15 cellular contexts compared by ENCODE assay signal in genomic region chr15:98758224-98758623, GRCh38.
DNase-seq lines count a peak whose midpoint lies in the region; ATAC-seq and TF ChIP-seq lines count a peak whose summit lies in the region.
"Had no signal": no experiment of that assay in that cellular context is flagged by ENCODE, and none has a peak within 500 bp of the region (broad histone marks: within the 10 kb centered on the region; RNA-seq: fewer than 3 reads in every experiment).

No MANE protein-coding gene starts in this region.

- H3K36me3 ChIP-seq in BE2C: no peaks in the 10 kb centered on the region; the same call in 1 of the 2 replicates
- no peaks in the 10 kb centered on the region; a peak in 1 of 3 replicates for H3K36me3 ChIP-seq in HEK293 (ENCODE audit: control insufficient read depth in 2 of 2, insufficient read depth in 1 of 2, low read length in 2 of 2)
- H3K36me3 ChIP-seq in mucosa of descending colon (ENCODE audit: low read depth): no peaks in the 10 kb centered on the region
- H3K36me3 ChIP-seq: SJCRH30 had no signal

- no peaks in the 10 kb centered on the region for H3K27me3 Mint-ChIP-seq in WTC11 (ENCODE audit: low read depth)

- peaks cover 6% of the 10 kb centered on the region for H3K36me3 Mint-ChIP-seq in WTC11

- H3K27me3 ChIP-seq in BE2C: no peaks in the 10 kb centered on the region
- H3K27me3 ChIP-seq: SJCRH30 had no signal

- ATAC-seq in WTC11 (no peak), mucosa of descending colon (no peak)

- H3K27ac ChIP-seq in HEK293 (ENCODE audit: extremely low read depth, low read depth, low read length): no peak overlapping the region
- H3K27ac ChIP-seq: C4-2B, SJCRH30 had no signal

- H3K4me3 Mint-ChIP-seq in WTC11: no peak overlapping the region

- TF ChIP-seq CTCF in BE2C (IDR thresholded peaks at IDR 0.05; ENCODE audit: low read depth, low read length): no peak
- TF ChIP-seq CTCF in HEK293 (tag by site-specific recombination; IDR thresholded peaks at IDR 0.05): no peak
- no peak for TF ChIP-seq CTCF in WTC11 (IDR thresholded peaks at IDR 0.05)
- no peak for TF ChIP-seq CTCF in mucosa of descending colon (IDR thresholded peaks at IDR 0.05)

- no peak overlapping the region for H3K4me3 ChIP-seq in BE2C (ENCODE audit: low read depth, low read length)
- H3K4me3 ChIP-seq in HEK293 (ENCODE audit: low read depth, low read length): no peak overlapping the region
- no peak overlapping the region for H3K4me3 ChIP-seq in mucosa of descending colon
- H3K4me3 ChIP-seq: SJCRH30 had no signal

- peaks cover 5% of the 10 kb centered on the region; the same call in 1 of the 2 replicates for H3K9me3 Mint-ChIP-seq in WTC11

- POLR2A ChIA-PET in HEK293 (lab: Yijun Ruan, JAX): no interaction called here
- POLR2A ChIA-PET in WTC11 (lab: Charles Lee): interaction anchor here (0.6 kb wide), 1 partner anchor 91 kb away, joined by 3 read pairs; no protein-coding TSS in a partner anchor

- H3K9me3 ChIP-seq in BE2C: no peaks in the 10 kb centered on the region; the same call in 1 of the 2 replicates
- no peaks in the 10 kb centered on the region for H3K9me3 ChIP-seq in HEK293 (ENCODE audit: control insufficient read depth, insufficient read depth, low read depth, low read length)
- H3K9me3 ChIP-seq in mucosa of descending colon: no peaks in the 10 kb centered on the region
- H3K9me3 ChIP-seq: SJCRH30 had no signal

- intact Hi-C loops in mucosa of descending colon (cut with DNase I, micrococcal nuclease): no loop called here

- H3K4me1 Mint-ChIP-seq in WTC11: peaks cover 61% of the 10 kb centered on the region

- DNase-seq in BE2C: peak; percentile 56
- no peak for DNase-seq in WTC11 (ENCODE audit: low spot score)
- DNase-seq in myocyte (ENCODE audit: low read depth): peak; percentile 53
- no peak for DNase-seq in hippocampal formation (lab: John Stamatoyannopoulos, UW)
- no peak for DNase-seq in NCI-H2107 treated with DMSO at 0.1 percent for 48 hours (lab: John Stamatoyannopoulos, UW; ENCODE audit: unreplicated experiment)
- DNase-seq in mucosa of descending colon: no peak
- DNase-seq: ACHN, DMS79 treated with DMSO at 0.1 percent for 48 hours, NCI-H1417 treated with DMSO at 0.1 percent for 48 hours, NCI-H1930, NCI-H446, SW 1271 had no signal

- peak overlapping the region; percentile 82 for H3K27ac Mint-ChIP-seq in WTC11

- H3K4me1 ChIP-seq in BE2C (peaks cover 12% of the 10 kb centered on the region), HEK293 (ENCODE audit: control insufficient read depth, insufficient read depth, low read length) (peaks cover 35% of the 10 kb centered on the region), mucosa of descending colon (ENCODE audit: low read depth) (no peaks in the 10 kb centered on the region)

- CTCF ChIA-PET in HEK293 (lab: Yijun Ruan, JAX) (interaction anchor here (0.6 to 1.9 kb wide), 2 partner anchors 21 to 331 kb away, joined by 5 read pairs; no protein-coding TSS in a partner anchor), WTC11 (lab: Charles Lee) (interaction anchor here (0.5 kb wide), 1 partner anchor 86 kb away, joined by 3 read pairs; no protein-coding TSS in a partner anchor)

TF ChIP-seq in HEK293, 187 proteins besides CTCF, POLR2A, EP300 and RAD21 (continues in another document):
- no peak for TF ChIP-seq KLF10 (tag by site-specific recombination; IDR thresholded peaks at IDR 0.05)
- TF ChIP-seq ZNF518A (tag by site-specific recombination; conservative IDR thresholded peaks at IDR 0.05; ENCODE audit: low read depth): no peak
- TF ChIP-seq ZNF558 (tag by site-specific recombination; IDR thresholded peaks at IDR 0.05): no peak
- no peak for TF ChIP-seq ZNF157 (tag by site-specific recombination; IDR thresholded peaks at IDR 0.05)

TF ChIP-seq in WTC11, 78 proteins besides CTCF, POLR2A, EP300 and RAD21:
- TF ChIP-seq ZNF281 (CRISPR knock-in tag; IDR thresholded peaks at IDR 0.05) (no peak), ATF6 (CRISPR knock-in tag; IDR thresholded peaks at IDR 0.05) (no peak), MLX (CRISPR knock-in tag; IDR thresholded peaks at IDR 0.05) (no peak), KAT7 (CRISPR knock-in tag; IDR thresholded peaks at IDR 0.05; ENCODE audit: borderline replicate concordance) (no peak), NFE2L1 (CRISPR knock-in tag; IDR thresholded peaks at IDR 0.05) (no peak), CBFB (CRISPR knock-in tag; IDR thresholded peaks at IDR 0.05; ENCODE audit: low read depth) (no peak), FOXK1 (CRISPR knock-in tag; IDR thresholded peaks at IDR 0.05) (no peak), MXD4 (CRISPR knock-in tag; IDR thresholded peaks at IDR 0.05; ENCODE audit: borderline replicate concordance) (no peak), ZNF232 (CRISPR knock-in tag; IDR thresholded peaks at IDR 0.05) (no peak), NFYB (CRISPR knock-in tag; conservative IDR thresholded peaks at IDR 0.05; ENCODE audit: low read depth) (no peak), GTF2I (CRISPR knock-in tag; conservative IDR thresholded peaks at IDR 0.05) (no peak), ZNF423 (CRISPR knock-in tag; IDR thresholded peaks at IDR 0.05) (no peak), IRF1 (CRISPR knock-in tag; IDR thresholded peaks at IDR 0.05) (no peak)
TF ChIP-seq in WTC11: peak in this region for 0.

Comparison
In these comparisons a context has a peak if more than half of its experiments do, and no peak if none do; other contexts are left out.
1. DNase-seq: peak in BE2C (single experiment) and myocyte (single experiment); none in WTC11 (single experiment), hippocampal formation (0 of 2), NCI-H2107 treated with DMSO at 0.1 percent for 48 hours (single experiment) and mucosa of descending colon (0 of 3).